1 cellular context compared by ENCODE assay signal in genomic region chr5:97183100-97183929, GRCh38.
TF ChIP-seq lines count a peak whose summit lies in the region.

Gene RIOK2 (minus strand): TSS chr5:97183247. CDS start chr5:97183191, 56 bp downstream.

TF ChIP-seq in GM12878, 131 proteins besides CTCF, POLR2A, EP300 and RAD21 (continued from another document and continues in another):
- TF ChIP-seq, protein P1, sequence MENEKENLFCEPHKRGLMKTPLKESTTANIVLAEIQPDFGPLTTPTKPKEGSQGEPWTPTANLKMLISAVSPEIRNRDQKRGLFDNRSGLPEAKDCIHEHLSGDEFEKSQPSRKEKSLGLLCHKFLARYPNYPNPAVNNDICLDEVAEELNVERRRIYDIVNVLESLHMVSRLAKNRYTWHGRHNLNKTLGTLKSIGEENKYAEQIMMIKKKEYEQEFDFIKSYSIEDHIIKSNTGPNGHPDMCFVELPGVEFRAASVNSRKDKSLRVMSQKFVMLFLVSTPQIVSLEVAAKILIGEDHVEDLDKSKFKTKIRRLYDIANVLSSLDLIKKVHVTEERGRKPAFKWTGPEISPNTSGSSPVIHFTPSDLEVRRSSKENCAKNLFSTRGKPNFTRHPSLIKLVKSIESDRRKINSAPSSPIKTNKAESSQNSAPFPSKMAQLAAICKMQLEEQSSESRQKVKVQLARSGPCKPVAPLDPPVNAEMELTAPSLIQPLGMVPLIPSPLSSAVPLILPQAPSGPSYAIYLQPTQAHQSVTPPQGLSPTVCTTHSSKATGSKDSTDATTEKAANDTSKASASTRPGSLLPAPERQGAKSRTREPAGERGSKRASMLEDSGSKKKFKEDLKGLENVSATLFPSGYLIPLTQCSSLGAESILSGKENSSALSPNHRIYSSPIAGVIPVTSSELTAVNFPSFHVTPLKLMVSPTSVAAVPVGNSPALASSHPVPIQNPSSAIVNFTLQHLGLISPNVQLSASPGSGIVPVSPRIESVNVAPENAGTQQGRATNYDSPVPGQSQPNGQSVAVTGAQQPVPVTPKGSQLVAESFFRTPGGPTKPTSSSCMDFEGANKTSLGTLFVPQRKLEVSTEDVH (IDR thresholded peaks at IDR 0.05; ENCODE audit: low read depth, partially characterized antibody): peak; percentile 35
- 0 out of 4 replicates have a peak, but pooled peaks of 1 of the 2 experiments have one; percentile 9 for TF ChIP-seq ETV6 (conservative IDR thresholded peaks at IDR 0.05 in 1 of 2, IDR thresholded peaks at IDR 0.05 in 1 of 2; ENCODE audit: borderline replicate concordance in 1 of 2, low read depth in 1 of 2)
- peak; percentile 51 for TF ChIP-seq SKIL (IDR thresholded peaks at IDR 0.05; ENCODE audit: low read depth, poor library complexity, severe bottlenecking)
- peak; percentile 40; the same call in 1 of the 2 replicates for TF ChIP-seq EED (IDR thresholded peaks at IDR 0.05; ENCODE audit: low read depth)
- TF ChIP-seq, protein P2, sequence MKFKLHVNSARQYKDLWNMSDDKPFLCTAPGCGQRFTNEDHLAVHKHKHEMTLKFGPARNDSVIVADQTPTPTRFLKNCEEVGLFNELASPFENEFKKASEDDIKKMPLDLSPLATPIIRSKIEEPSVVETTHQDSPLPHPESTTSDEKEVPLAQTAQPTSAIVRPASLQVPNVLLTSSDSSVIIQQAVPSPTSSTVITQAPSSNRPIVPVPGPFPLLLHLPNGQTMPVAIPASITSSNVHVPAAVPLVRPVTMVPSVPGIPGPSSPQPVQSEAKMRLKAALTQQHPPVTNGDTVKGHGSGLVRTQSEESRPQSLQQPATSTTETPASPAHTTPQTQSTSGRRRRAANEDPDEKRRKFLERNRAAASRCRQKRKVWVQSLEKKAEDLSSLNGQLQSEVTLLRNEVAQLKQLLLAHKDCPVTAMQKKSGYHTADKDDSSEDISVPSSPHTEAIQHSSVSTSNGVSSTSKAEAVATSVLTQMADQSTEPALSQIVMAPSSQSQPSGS (IDR thresholded peaks at IDR 0.05; ENCODE audit: low read length): peak; percentile 65; the same call in 1 of the 2 replicates
- TF ChIP-seq NRF1 (conservative IDR thresholded peaks at IDR 0.05; ENCODE audit: low read depth, low read length): peak; percentile 89
- TF ChIP-seq MTA3 (IDR thresholded peaks at IDR 0.05; ENCODE audit: borderline replicate concordance, low read length): no peak; the same call in 1 of the 2 replicates
- TF ChIP-seq BMI1 (IDR thresholded peaks at IDR 0.05; ENCODE audit: borderline replicate concordance): no peak
- TF ChIP-seq IRF3 (IDR thresholded peaks at IDR 0.05): no peak
- TF ChIP-seq SREBF1 (IDR thresholded peaks at IDR 0.05; ENCODE audit: low read length): 0 out of 2 replicates have a peak, but pooled peaks have one; percentile 47
- TF ChIP-seq DPF2 (IDR thresholded peaks at IDR 0.05): peak; percentile 48
- TF ChIP-seq EGR1 (IDR thresholded peaks at IDR 0.05; ENCODE audit: borderline replicate concordance in 1 of 2, low read depth in 2 of 2, low read length in 2 of 2): no peak
- peak; percentile 70 for TF ChIP-seq IKZF1 (conservative IDR thresholded peaks at IDR 0.05)
- TF ChIP-seq STAT1 (conservative IDR thresholded peaks at IDR 0.05): peak; percentile 78; the same call in 1 of the 2 replicates
- no peak for TF ChIP-seq CBX3 (IDR thresholded peaks at IDR 0.05; ENCODE audit: borderline replicate concordance, low read depth)
- no peak for TF ChIP-seq CHD4 (IDR thresholded peaks at IDR 0.05)
- TF ChIP-seq RELB (IDR thresholded peaks at IDR 0.05; ENCODE audit: low read depth): peak; percentile 93; the same call in 1 of the 2 replicates
- no peak for TF ChIP-seq SRF (IDR thresholded peaks at IDR 0.05; ENCODE audit: low read depth in 2 of 2, low read length in 2 of 2)
- peak; percentile 81; the same call in 1 of the 2 replicates for TF ChIP-seq SPI1 (IDR thresholded peaks at IDR 0.05; ENCODE audit: borderline replicate concordance, insufficient read depth, low read depth, low read length)
- TF ChIP-seq, protein P3, sequence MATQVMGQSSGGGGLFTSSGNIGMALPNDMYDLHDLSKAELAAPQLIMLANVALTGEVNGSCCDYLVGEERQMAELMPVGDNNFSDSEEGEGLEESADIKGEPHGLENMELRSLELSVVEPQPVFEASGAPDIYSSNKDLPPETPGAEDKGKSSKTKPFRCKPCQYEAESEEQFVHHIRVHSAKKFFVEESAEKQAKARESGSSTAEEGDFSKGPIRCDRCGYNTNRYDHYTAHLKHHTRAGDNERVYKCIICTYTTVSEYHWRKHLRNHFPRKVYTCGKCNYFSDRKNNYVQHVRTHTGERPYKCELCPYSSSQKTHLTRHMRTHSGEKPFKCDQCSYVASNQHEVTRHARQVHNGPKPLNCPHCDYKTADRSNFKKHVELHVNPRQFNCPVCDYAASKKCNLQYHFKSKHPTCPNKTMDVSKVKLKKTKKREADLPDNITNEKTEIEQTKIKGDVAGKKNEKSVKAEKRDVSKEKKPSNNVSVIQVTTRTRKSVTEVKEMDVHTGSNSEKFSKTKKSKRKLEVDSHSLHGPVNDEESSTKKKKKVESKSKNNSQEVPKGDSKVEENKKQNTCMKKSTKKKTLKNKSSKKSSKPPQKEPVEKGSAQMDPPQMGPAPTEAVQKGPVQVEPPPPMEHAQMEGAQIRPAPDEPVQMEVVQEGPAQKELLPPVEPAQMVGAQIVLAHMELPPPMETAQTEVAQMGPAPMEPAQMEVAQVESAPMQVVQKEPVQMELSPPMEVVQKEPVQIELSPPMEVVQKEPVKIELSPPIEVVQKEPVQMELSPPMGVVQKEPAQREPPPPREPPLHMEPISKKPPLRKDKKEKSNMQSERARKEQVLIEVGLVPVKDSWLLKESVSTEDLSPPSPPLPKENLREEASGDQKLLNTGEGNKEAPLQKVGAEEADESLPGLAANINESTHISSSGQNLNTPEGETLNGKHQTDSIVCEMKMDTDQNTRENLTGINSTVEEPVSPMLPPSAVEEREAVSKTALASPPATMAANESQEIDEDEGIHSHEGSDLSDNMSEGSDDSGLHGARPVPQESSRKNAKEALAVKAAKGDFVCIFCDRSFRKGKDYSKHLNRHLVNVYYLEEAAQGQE (IDR thresholded peaks at IDR 0.05; ENCODE audit: low read depth, low read length): no peak
- TF ChIP-seq ATF7 (IDR thresholded peaks at IDR 0.05; ENCODE audit: low read depth): peak; percentile 90
- TF ChIP-seq BHLHE40 (IDR thresholded peaks at IDR 0.05; ENCODE audit: borderline replicate concordance in 1 of 2, low read depth in 2 of 2, low read length in 1 of 2): peak; percentile 55 to 65; a peak in 3 of 4 replicates
- TF ChIP-seq RB1 (IDR thresholded peaks at IDR 0.05; ENCODE audit: borderline replicate concordance): peak; percentile 96; the same call in 1 of the 2 replicates
- TF ChIP-seq SMAD1 (IDR thresholded peaks at IDR 0.05; ENCODE audit: low read depth, partially characterized antibody): no peak
- TF ChIP-seq CBX5 (IDR thresholded peaks at IDR 0.05; ENCODE audit: low read depth): peak; percentile 21; the same call in 1 of the 2 replicates
- TF ChIP-seq TCF7 (IDR thresholded peaks at IDR 0.05; ENCODE audit: borderline replicate concordance): peak; percentile 85; the same call in 1 of the 2 replicates
- TF ChIP-seq MXI1 (IDR thresholded peaks at IDR 0.05; ENCODE audit: low read depth, low read length): peak; percentile 77
- TF ChIP-seq MYC (IDR thresholded peaks at IDR 0.05; ENCODE audit: insufficient read depth, insufficient read length, insufficient replicate concordance, low read length, severe bottlenecking): peak; percentile 53
- peak; percentile 78 for TF ChIP-seq NBN (IDR thresholded peaks at IDR 0.05)
- TF ChIP-seq BRCA1 (IDR thresholded peaks at IDR 0.05; ENCODE audit: low read depth, low read length): no peak
- TF ChIP-seq CBFB (IDR thresholded peaks at IDR 0.05; ENCODE audit: low read depth): peak; percentile 60
- TF ChIP-seq ATF3 (IDR thresholded peaks at IDR 0.05; ENCODE audit: borderline replicate concordance, extremely low read depth, low read depth, low read length): peak; percentile 62; the same call in 1 of the 2 replicates
- peak; percentile 78 for TF ChIP-seq PML (IDR thresholded peaks at IDR 0.05; ENCODE audit: low read length)
- TF ChIP-seq MLLT1 (IDR thresholded peaks at IDR 0.05): peak; percentile 36; the same call in 1 of the 2 replicates
- TF ChIP-seq MEF2B (IDR thresholded peaks at IDR 0.05; ENCODE audit: partially characterized antibody, poor library complexity, severe bottlenecking): peak; percentile 9
- TF ChIP-seq CREB1 (IDR thresholded peaks at IDR 0.05; ENCODE audit: low read depth): peak; percentile 74
- peak; percentile 72 for TF ChIP-seq RELA (IDR thresholded peaks at IDR 0.05; ENCODE audit: borderline replicate concordance, partially characterized antibody)
- 0 out of 2 replicates have a peak, but pooled peaks have one; percentile 6 for TF ChIP-seq ZBTB11 (CRISPR knock-in tag; IDR thresholded peaks at IDR 0.05)
- no peak; the same call in 1 of the 2 replicates for TF ChIP-seq WRNIP1 (IDR thresholded peaks at IDR 0.05; ENCODE audit: borderline replicate concordance, low read depth, low read length)
- no peak for TF ChIP-seq SUPT20H (IDR thresholded peaks at IDR 0.05; ENCODE audit: borderline replicate concordance, control insufficient read depth, low read depth, low read length)
